In the genomic region with DNA sequence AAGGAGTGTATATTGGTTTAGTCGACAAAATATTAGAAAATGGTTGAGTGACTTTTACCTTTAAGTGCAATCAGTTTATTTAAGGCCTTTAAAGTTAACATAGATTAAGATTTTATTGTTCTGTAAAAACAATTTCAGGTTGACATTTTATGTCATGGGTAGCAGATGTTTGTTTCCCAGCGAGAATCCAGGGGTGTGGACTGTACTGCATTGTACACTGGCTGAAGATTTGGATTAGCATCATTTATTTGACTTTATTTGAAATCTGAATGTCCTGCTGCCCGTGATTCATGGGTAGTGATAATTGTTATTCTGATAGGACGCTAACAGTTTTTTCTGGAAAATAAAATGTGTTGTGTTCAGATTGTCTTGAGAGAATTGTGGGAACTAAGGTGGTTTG, we compare ENCODE assay signal across 22 cellular contexts.
"Had no signal": no experiment of that assay in that cellular context is flagged by ENCODE, and none has a peak within 500 bp of the region (broad histone marks: within the 10 kb centered on the region; RNA-seq: fewer than 3 reads in every experiment).

No MANE protein-coding gene starts in this region.

- H3K9me3 ChIP-seq: colonic mucosa, esophagus squamous epithelium, gastrocnemius medialis, psoas muscle, right atrium auricular region, upper lobe of left lung had no signal

- H3K4me3 Mint-ChIP-seq: activated CD4-positive, alpha-beta T cell treated with anti-CD3 and anti-CD28 coated beads, Interleukin-2, amount 10 ng/mL, durations not matched to agents 24 days and 14 days; activated CD8-positive, alpha-beta memory T cell treated with anti-CD3 and anti-CD28 coated beads, Interleukin-2, amount 10 ng/mL, durations not matched to agents 7 days and 5 days; activated CD8-positive, alpha-beta T cell treated with anti-CD3 and anti-CD28 coated beads for 36 hours; activated T-helper 1 cell treated with anti-CD3 and anti-CD28 coated beads, Interleukin-12 subunit alpha, Interleukin-12 subunit beta, Interleukin-2, Interleukin-4 antibody, amounts not matched to agents 30 ng/mL and 10 ng/mL and 1 ng/mL, durations not matched to agents 14 hours and 24 hours and 36 hours; central memory CD8-positive, alpha-beta T cell; neural crest cell; T-helper 1 cell treated with Interleukin-12 subunit alpha and Interleukin-12 subunit beta and Interleukin-4 antibody, amounts not matched to agents 30 μg/mL and 1 μg/mL, for 36 hours had no signal

- H3K27ac Mint-ChIP-seq: activated CD8-positive, alpha-beta memory T cell treated with anti-CD3 and anti-CD28 coated beads, Interleukin-2, amount 10 ng/mL, durations not matched to agents 7 days and 5 days; activated T-helper 1 cell treated with anti-CD3 and anti-CD28 coated beads, Interleukin-12 subunit alpha, Interleukin-12 subunit beta, Interleukin-2, Interleukin-4 antibody, amounts not matched to agents 30 ng/mL and 10 ng/mL and 1 ng/mL, durations not matched to agents 14 hours and 24 hours and 36 hours had no signal

- H3K27me3 Mint-ChIP-seq: activated CD4-positive, alpha-beta T cell treated with anti-CD3 and anti-CD28 coated beads, Interleukin-2, amount 10 ng/mL, durations not matched to agents 24 days and 14 days; activated CD8-positive, alpha-beta memory T cell treated with anti-CD3 and anti-CD28 coated beads, Interleukin-2, amount 10 ng/mL, durations not matched to agents 7 days and 5 days; activated CD8-positive, alpha-beta T cell treated with anti-CD3 and anti-CD28 coated beads for 36 hours; central memory CD8-positive, alpha-beta T cell had no signal

- H3K27me3 ChIP-seq: colonic mucosa, dorsolateral prefrontal cortex, esophagus squamous epithelium, gastrocnemius medialis, right atrium auricular region, upper lobe of left lung had no signal

- H3K4me1 ChIP-seq: colonic mucosa, right atrium auricular region, upper lobe of left lung had no signal

- H3K4me3 ChIP-seq: colonic mucosa, dorsolateral prefrontal cortex, esophagus squamous epithelium, gastrocnemius medialis, psoas muscle, right atrium auricular region, upper lobe of left lung had no signal

- H3K27ac ChIP-seq: colonic mucosa, dorsolateral prefrontal cortex, esophagus squamous epithelium, gastrocnemius medialis, psoas muscle, right atrium auricular region, upper lobe of left lung had no signal

- H3K9me3 Mint-ChIP-seq: neural crest cell; T-helper 1 cell treated with Interleukin-12 subunit alpha and Interleukin-12 subunit beta and Interleukin-4 antibody, amounts not matched to agents 30 μg/mL and 1 μg/mL, for 36 hours had no signal

- ATAC-seq: activated CD8-positive, alpha-beta memory T cell treated with anti-CD3 and anti-CD28 coated beads, Interleukin-2, amount 10 ng/mL, durations not matched to agents 7 days and 5 days; activated CD8-positive, alpha-beta T cell treated with anti-CD3 and anti-CD28 coated beads for 36 hours; activated naive CD4-positive, alpha-beta T cell treated with anti-CD3 and anti-CD28 coated beads, Interleukin-2, amount 50 U/mL, for 72 hours; gastrocnemius medialis; stimulated activated naive CD8-positive, alpha-beta T cell treated with anti-CD3 and anti-CD28 coated beads, Interleukin-15, Interleukin-2, amounts not matched to agents 100 U/mL and 50 U/mL, for 24 hours had no signal

- DNase-seq: activated CD4-positive, alpha-beta T cell treated with anti-CD3 and anti-CD28 coated beads, Interleukin-2, amount 10 ng/mL, durations not matched to agents 24 days and 14 days; activated CD4-positive, CD25-positive, alpha-beta regulatory T cell; activated CD8-positive, alpha-beta memory T cell treated with anti-CD3 and anti-CD28 coated beads, Interleukin-2, amount 10 ng/mL, durations not matched to agents 7 days and 5 days; activated CD8-positive, alpha-beta T cell treated with anti-CD3 and anti-CD28 coated beads for 36 hours; activated gamma-delta T cell; aorta; colonic mucosa; dorsolateral prefrontal cortex; esophagus squamous epithelium; gastrocnemius medialis; hypothalamus; psoas muscle; stimulated activated CD4-positive, alpha-beta T cell treated with anti-CD3 and anti-CD28 coated beads, Interleukin-4, amount 100 ng/mL, for 24 hours; stimulated activated naive CD8-positive, alpha-beta T cell treated with anti-CD3 and anti-CD28 coated beads, Interleukin-15, Interleukin-2, amounts not matched to agents 100 U/mL and 50 U/mL, for 24 hours; T1000; upper lobe of left lung had no signal
